ENCODE assay signal across 8 cellular contexts in the genomic region with DNA sequence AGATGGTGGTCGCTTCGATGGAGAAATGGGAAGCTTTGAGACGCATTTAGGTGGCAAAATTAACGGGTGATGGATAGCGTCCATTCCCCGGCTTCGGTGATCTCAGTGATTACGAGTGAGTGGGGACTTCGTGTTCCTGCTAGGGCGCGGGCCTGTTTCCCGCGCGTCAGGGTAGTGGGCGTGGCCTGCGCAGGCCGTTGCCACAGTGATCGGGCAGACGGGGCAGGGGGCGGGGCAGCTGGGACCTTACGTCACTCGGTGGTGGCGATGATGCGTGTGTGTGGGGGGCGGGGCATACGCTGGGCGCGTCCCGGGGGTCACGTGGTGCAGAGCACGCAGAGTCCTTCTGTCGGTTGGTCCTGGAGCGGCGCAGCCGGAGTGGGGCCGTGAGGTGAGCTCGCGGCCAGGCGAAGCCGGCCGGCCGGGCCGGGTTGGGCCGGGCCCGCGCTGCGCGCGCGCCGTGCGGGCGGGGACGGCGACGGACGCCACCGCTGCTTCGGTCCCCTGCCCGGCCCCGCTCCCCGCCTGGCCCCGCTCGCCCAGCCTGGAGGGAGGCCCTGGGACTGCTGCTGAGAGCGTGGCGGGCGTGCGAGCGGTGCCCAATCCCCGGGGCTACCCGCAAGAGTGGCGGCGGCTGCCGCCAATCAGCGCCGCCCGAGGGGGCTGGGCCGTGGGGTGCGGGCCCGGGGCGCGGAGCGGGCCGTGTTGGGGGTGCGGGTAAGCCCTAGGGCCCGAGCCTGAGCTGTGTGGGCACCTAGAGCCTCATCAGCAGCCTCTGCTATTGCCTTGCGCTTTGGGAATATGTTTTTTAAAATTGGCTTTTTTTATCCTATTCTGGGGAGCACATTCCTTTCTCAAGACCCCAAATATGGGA. TPM values are rescaled to one million over a fixed set of nuclear protein-coding genes. Genes with fewer than 3 reads are reported as not detected.
DNase-seq lines count a peak whose midpoint lies in the region; ATAC-seq and TF ChIP-seq lines count a peak whose summit lies in the region.

A gene (plus strand): TSS at position 327 of the 874 bp plus-strand sequence. CDS start 29,508 bp downstream, outside the sequence.

- H3K27me3 ChIP-seq in AG04450 (ENCODE audit: control insufficient read depth, insufficient read depth, low read length) (no peaks in the 10 kb centered on the region), WERI-Rb-1 (ENCODE audit: insufficient read depth, low read depth, severe bottlenecking) (no peaks in the 10 kb centered on the region), breast epithelium (no peaks in the 10 kb centered on the region), iPS-20b (ENCODE audit: insufficient read depth, low read length) (peaks cover 11% of the 10 kb centered on the region)

- H3K27ac ChIP-seq in AG04450 (ENCODE audit: low read depth, low read length) = peak within 1 kb of the TSS; percentile 50
- H3K27ac ChIP-seq in WERI-Rb-1 = peak within 1 kb of the TSS; percentile 69
- H3K27ac ChIP-seq in breast epithelium = peak within 1 kb of the TSS; percentile 95 to 98
- no peak within 1 kb of the TSS for H3K27ac ChIP-seq in iPS-20b (ENCODE audit: low read length)
- H3K27ac ChIP-seq in skin epidermis = peak within 1 kb of the TSS; percentile 53 to 99 (median 88)

- H3K36me3 ChIP-seq in WERI-Rb-1 (peaks cover 23% of the 10 kb centered on the region), breast epithelium (no peaks in the 10 kb centered on the region), iPS-20b (ENCODE audit: insufficient read depth, low read depth, low read length) (peaks cover 10% of the 10 kb centered on the region)

- H3K4me3 ChIP-seq in AG04450 (ENCODE audit: low read depth, low read length) (peak within 1 kb of the TSS; percentile 87), WERI-Rb-1 (ENCODE audit: low read depth, low read length) (peak within 1 kb of the TSS; percentile 85), breast epithelium (peak within 1 kb of the TSS; percentile 61 to 83 (median 76)), iPS-20b (ENCODE audit: low read length) (peak within 1 kb of the TSS; percentile 76), skin epidermis (peak within 1 kb of the TSS; percentile 46 to 71 (median 63))

- H3K9ac ChIP-seq in iPS-20b (ENCODE audit: low read depth, low read length) = peak within 1 kb of the TSS; percentile 74; the same call in 1 of the 2 replicates

- peak; percentile 48 for TF ChIP-seq POLR2A in breast epithelium (IDR thresholded peaks at IDR 0.05)

- H3K4me1 ChIP-seq in breast epithelium = peaks cover 3 to 13% of the 10 kb centered on the region in 2 donors
- H3K4me1 ChIP-seq in iPS-20b (ENCODE audit: insufficient read depth, low read length) = peaks cover 19% of the 10 kb centered on the region; the same call in 1 of the 2 replicates

- CTCF ChIA-PET in AG04450 (lab: Charles Lee) = interaction anchor here (1.1 kb wide), 1 partner anchor 30 kb away, joined by 3 read pairs; a partner anchor contains a TSS

- intact Hi-C loops in breast epithelium (cut with DNase I; ENCODE audit: low total_unique reads) = no loop called here

- H3K9me3 ChIP-seq in AG04450 (ENCODE audit: control insufficient read depth, insufficient read depth, low read length) = peaks cover 3% of the 10 kb centered on the region; the same call in 1 of the 2 replicates
- H3K9me3 ChIP-seq in WERI-Rb-1 (ENCODE audit: severe bottlenecking) = peaks cover 8% of the 10 kb centered on the region
- no peaks in the 10 kb centered on the region for H3K9me3 ChIP-seq in breast epithelium
- no peaks in the 10 kb centered on the region for H3K9me3 ChIP-seq in iPS-20b (ENCODE audit: insufficient read depth, low read depth, low read length)

- DNase-seq in AG04450 (ENCODE audit: low read depth, low spot score) = peak; percentile 96
- DNase-seq in NCI-H2227 (lab: John Stamatoyannopoulos, UW; ENCODE audit: unreplicated experiment) = peak; percentile 97
- peak; percentile 99 for DNase-seq in WERI-Rb-1
- peak; percentile 99 for DNase-seq in breast epithelium (ENCODE audit: low spot score in 2 of 2)

- TF ChIP-seq CTCF in AG04450 (IDR thresholded peaks at IDR 0.05; ENCODE audit: low read depth, low read length) (no peak), WERI-Rb-1 (IDR thresholded peaks at IDR 0.05; ENCODE audit: low read depth, low read length) (no peak), breast epithelium (IDR thresholded peaks at IDR 0.05) (peak in 1 of 3 donors; percentile 55)

- ATAC-seq in GM18907 (IDR thresholded peaks at IDR 0.05; ENCODE audit: unreplicated experiment) (peak; percentile 81), HG03159 (IDR thresholded peaks at IDR 0.05; ENCODE audit: unreplicated experiment) (peak; percentile 72)

- POLR2A ChIA-PET in AG04450 (lab: Yijun Ruan, JAX) = interaction anchor here (0.8 to 2.1 kb wide), 5 partner anchors 10 to 112 kb away, joined by 4 to 41 read pairs (median 6); a partner anchor contains a TSS

RNA-seq across cellular contexts. Expression of the gene that starts here (rescaled TPM):
- 25.8 and 30.6 TPM in 2 replicates for polyA plus RNA-seq in AG04450 (2011; rRNA removed)
- polyA minus RNA-seq in AG04450 (2011; rRNA and poly(A)+ RNA removed) = 40.8 and 41.2 TPM in 2 replicates
- total RNA-seq in breast epithelium = 10 to 100 TPM; 48.5 to 60.0 (median 59.7) TPM
